Comparison of ENCODE assay signal across 24 cellular contexts in genomic region chr17:15181816-15182215, GRCh38.
A peak's percentile ranks its signal among the peaks of the same experiment; 100 is the strongest.
DNase-seq lines count a peak whose midpoint lies in the region; ATAC-seq, FAIRE-seq and TF ChIP-seq lines count a peak whose summit lies in the region.
"Had no signal": no experiment of that assay in that cellular context is flagged by ENCODE, and none has a peak within 500 bp of the region (broad histone marks: within the 10 kb centered on the region; RNA-seq: fewer than 3 reads in every experiment).

No MANE protein-coding gene starts in this region.

- no peak overlapping the region for H4K12ac ChIP-seq in trophoblast cell (ENCODE audit: low read depth, low read length)

- H3K56ac ChIP-seq in mesendoderm (ENCODE audit: low read length) = no peak overlapping the region

- H3K79me1 ChIP-seq in mesendoderm (ENCODE audit: low read length) (no peaks in the 10 kb centered on the region), trophoblast cell (ENCODE audit: low read length) (peaks cover 2% of the 10 kb centered on the region)

- TF ChIP-seq POLR2A in K562 (conservative IDR thresholded peaks at IDR 0.05) = no peak

- H4K20me1 ChIP-seq in K562 (replicated peaks; ENCODE audit: control insufficient read depth, insufficient read depth, low read length) = no peaks in the 10 kb centered on the region
- H4K20me1 ChIP-seq: BLaER1 had no signal

- H3K79me2 ChIP-seq in K562 (ENCODE audit: control insufficient read depth, insufficient read depth, low read length) (no peaks in the 10 kb centered on the region), mesendoderm (ENCODE audit: control insufficient read depth, insufficient read depth, low read length) (no peaks in the 10 kb centered on the region), trophoblast cell (ENCODE audit: control insufficient read depth, insufficient read depth, low read length, poor library complexity) (no peaks in the 10 kb centered on the region)

- H2AFZ ChIP-seq in K562 (ENCODE audit: low read depth, low read length) = peak overlapping the region; percentile 32; the same call in 1 of the 2 replicates
- no peak overlapping the region for H2AFZ ChIP-seq in trophoblast cell (ENCODE audit: insufficient read depth, low read length, poor library complexity)

- H3K18ac ChIP-seq in mesendoderm (ENCODE audit: low read length) = no peak overlapping the region
- H3K18ac ChIP-seq in trophoblast cell (ENCODE audit: low read length) = no peak overlapping the region

- WGBS in K562 (ENCODE audit: insufficient coverage, low coverage, missing lambda C conversion rate) = 74% methylated on average over 4 of the region's 6 CpGs
- no CpG with 5 or more reads among the region's 6 CpGs for WGBS in mesendoderm (ENCODE audit: extremely low coverage, insufficient coverage, low lambda C conversion rate)
- WGBS in trophoblast cell (ENCODE audit: extremely low coverage, insufficient coverage, insufficient read length) = no CpG with 5 or more reads among the region's 6 CpGs

- H3K14ac ChIP-seq in trophoblast cell (ENCODE audit: low read length) = no peak overlapping the region

- H3K4me2 ChIP-seq in K562 (ENCODE audit: insufficient read depth, low read length) (no peak overlapping the region), mesendoderm (ENCODE audit: low read length) (no peak overlapping the region), trophoblast cell (ENCODE audit: low read length) (no peak overlapping the region)
- H3K4me2 ChIP-seq: BLaER1 had no signal

- no peak for TF ChIP-seq RAD21 in K562 (CRISPR knock-in tag; conservative IDR thresholded peaks at IDR 0.05 in 1 of 2, IDR thresholded peaks at IDR 0.05 in 1 of 2)

- POLR2A ChIA-PET in K562 (lab: Yijun Ruan, JAX) = no interaction called here

- no peak overlapping the region for H3K4ac ChIP-seq in mesendoderm (ENCODE audit: low read depth, low read length)
- no peak overlapping the region for H3K4ac ChIP-seq in trophoblast cell (ENCODE audit: low read depth, low read length)

- in situ Hi-C loops in K562 (cut with MboI) = no loop called here

- H4K8ac ChIP-seq in mesendoderm (ENCODE audit: low read depth, low read length) = no peak overlapping the region
- H4K8ac ChIP-seq in trophoblast cell (ENCODE audit: low read depth, low read length) = peak overlapping the region; percentile 25

- H3K23ac ChIP-seq in mesendoderm (ENCODE audit: low read length) (no peak overlapping the region), trophoblast cell (ENCODE audit: low read length) (no peak overlapping the region)

- CTCF ChIA-PET in K562 (lab: Yijun Ruan, JAX; ENCODE audit: low intra/inter-chr PET ratio) = no interaction called here

- no peak overlapping the region for H2BK120ac ChIP-seq in mesendoderm (ENCODE audit: low read depth, low read length)
- no peak overlapping the region for H2BK120ac ChIP-seq in trophoblast cell (ENCODE audit: insufficient read depth, low read length, poor library complexity)

- BruUV-seq in K562 (replicated peaks; lab: Mats Ljungman, UMichigan) = no TSS peak

- intact Hi-C loops in K562 (cut with micrococcal nuclease) = no loop called here

- no peak overlapping the region for H4K91ac ChIP-seq in trophoblast cell (ENCODE audit: low read depth, low read length)

- H3K27ac ChIP-seq in K562 (ENCODE audit: extremely low read depth, low read depth, low read length) (no peak overlapping the region), mesendoderm (ENCODE audit: low read depth, low read length) (no peak overlapping the region), trophoblast cell (ENCODE audit: low read depth, low read length) (peak overlapping the region; percentile 20)
- H3K27ac ChIP-seq: 22Rv1, BLaER1, C4-2B had no signal

- no peaks in the 10 kb centered on the region for H3K27me3 ChIP-seq in K562 (ENCODE audit: control insufficient read depth in 2 of 2, insufficient read depth in 2 of 2, low read length in 2 of 2)
- no peaks in the 10 kb centered on the region for H3K27me3 ChIP-seq in mesendoderm (ENCODE audit: insufficient read depth, low read length, poor library complexity)
- H3K27me3 ChIP-seq in trophoblast cell (ENCODE audit: insufficient read depth, low read length) = no peaks in the 10 kb centered on the region
- H3K27me3 ChIP-seq: BLaER1 had no signal

- no peak overlapping the region for H2BK5ac ChIP-seq in mesendoderm (ENCODE audit: low read length)
- H2BK5ac ChIP-seq in trophoblast cell (ENCODE audit: low read depth, low read length, poor library complexity) = no peak overlapping the region

- no peak overlapping the region for H2BK12ac ChIP-seq in trophoblast cell (ENCODE audit: low read length)

- DNase-seq in ELF-1 (ENCODE audit: low read depth, low spot score) (peak; percentile 79), K562 (ENCODE audit: extremely low read depth in 1 of 4, low spot score in 3 of 4) (no peak), mesendoderm (peak; percentile 79), trophoblast cell (no peak), foreskin fibroblast (no peak)
- DNase-seq in effector CD8-positive, alpha-beta T cell (lab: John Stamatoyannopoulos, UW) = no peak
- DNase-seq: Caco-2; CD4-positive, CD25-positive, alpha-beta regulatory T cell; CD8-positive, alpha-beta T cell; DMS 273 treated with DMSO at 0.1 percent for 48 hours; DMS79; EL; GF-D8; GOT3; HCEC 1CT had no signal

- H3K9me3 ChIP-seq in K562 (replicated peaks; ENCODE audit: control insufficient read depth, insufficient read depth, low read depth, low read length) (no peaks in the 10 kb centered on the region), trophoblast cell (ENCODE audit: insufficient read depth, low read depth, low read length) (no peaks in the 10 kb centered on the region)
- H3K9me3 ChIP-seq: BLaER1, Caco-2 had no signal

- TF ChIP-seq EP300 in K562 (IDR thresholded peaks at IDR 0.05; ENCODE audit: low read length) = no peak

- H2BK15ac ChIP-seq in mesendoderm (replicated peaks; ENCODE audit: low read depth) = no peak overlapping the region

- TF ChIP-seq CTCF in K562 (IDR thresholded peaks at IDR 0.05 in 2 of 3, conservative IDR thresholded peaks at IDR 0.05 in 1 of 3; ENCODE audit: insufficient read depth in 2 of 3, low read depth in 1 of 3, low read length in 3 of 3) (no peak), foreskin fibroblast (IDR thresholded peaks at IDR 0.05; ENCODE audit: low read depth, low read length) (no peak)

- ATAC-seq in K562 (no peak), GM21825 (IDR thresholded peaks at IDR 0.05; ENCODE audit: unreplicated experiment) (no peak)
- ATAC-seq: CD8-positive, alpha-beta T cell had no signal

- no peaks in the 10 kb centered on the region for H3K36me3 ChIP-seq in K562 (ENCODE audit: control insufficient read depth, insufficient read depth, low read length)
- H3K36me3 ChIP-seq in mesendoderm (ENCODE audit: control insufficient read depth, insufficient read depth, low read length) = no peaks in the 10 kb centered on the region
- H3K36me3 ChIP-seq in trophoblast cell (ENCODE audit: control insufficient read depth in 1 of 2, insufficient read depth in 2 of 2, low read length in 2 of 2) = no peaks in the 10 kb centered on the region
- H3K36me3 ChIP-seq: BLaER1 had no signal

- no peaks in the 10 kb centered on the region for H3K9me1 ChIP-seq in K562 (ENCODE audit: control insufficient read depth, insufficient read depth, low read length)

- no peak overlapping the region for H2AK5ac ChIP-seq in mesendoderm (ENCODE audit: low read length)
- H2AK5ac ChIP-seq in trophoblast cell (ENCODE audit: low read length) = no peak overlapping the region

- no peak overlapping the region for H3K9ac ChIP-seq in K562 (ENCODE audit: insufficient read depth in 1 of 2, low read depth in 2 of 2, low read length in 2 of 2)
- H3K9ac ChIP-seq in mesendoderm (ENCODE audit: low read length) = no peak overlapping the region
- no peak overlapping the region for H3K9ac ChIP-seq in trophoblast cell (ENCODE audit: low read length)
- H3K9ac ChIP-seq: BLaER1 had no signal

- H3K4me3 ChIP-seq in K562 (no peak overlapping the region), mesendoderm (ENCODE audit: low read length) (no peak overlapping the region), trophoblast cell (ENCODE audit: low read depth, low read length) (no peak overlapping the region), foreskin fibroblast (ENCODE audit: low read depth in 1 of 2, low read length in 2 of 2) (no peak overlapping the region)
- H3K4me3 ChIP-seq: BLaER1 had no signal

- FAIRE-seq in K562 (lab: Jason Lieb, UNC) = no peak
- FAIRE-seq: A204.1, D721Med, GM12891, GM18507, H54 had no signal

- no peak overlapping the region for H4K5ac ChIP-seq in mesendoderm (ENCODE audit: low read length)

- H3K4me1 ChIP-seq in K562 (replicated peaks in 1 of 2; ENCODE audit: control insufficient read depth in 2 of 2, insufficient read depth in 2 of 2, low read length in 2 of 2) (peaks cover 5 to 26% of the 10 kb centered on the region in 2 experiments; a peak in 4 of 5 replicates), mesendoderm (ENCODE audit: control insufficient read depth, low read depth, low read length) (peaks cover 2% of the 10 kb centered on the region), trophoblast cell (ENCODE audit: control insufficient read depth in 1 of 2, insufficient read depth in 2 of 2, low read length in 2 of 2) (peaks cover 3 to 9% of the 10 kb centered on the region in 2 experiments)
- H3K4me1 ChIP-seq: Caco-2 had no signal

TF ChIP-seq in K562, 482 proteins besides CTCF, POLR2A, EP300 and RAD21 (continues in another document):
- no peak for TF ChIP-seq TEAD1 (CRISPR knock-in tag; IDR thresholded peaks at IDR 0.05)
- TF ChIP-seq GABPB2 (CRISPR knock-in tag; conservative IDR thresholded peaks at IDR 0.05) = no peak
- no peak for TF ChIP-seq MAZ (CRISPR knock-in tag; conservative IDR thresholded peaks at IDR 0.05 in 1 of 2, IDR thresholded peaks at IDR 0.05 in 1 of 2)
- no peak for TF ChIP-seq BCOR (IDR thresholded peaks at IDR 0.05)
- no peak for TF ChIP-seq DMBX1 (CRISPR knock-in tag; IDR thresholded peaks at IDR 0.05; ENCODE audit: borderline replicate concordance)
- no peak for TF ChIP-seq CBFA2T3 (IDR thresholded peaks at IDR 0.05)
- no peak for TF ChIP-seq HDGF (IDR thresholded peaks at IDR 0.05)
- TF ChIP-seq GTF2B (IDR thresholded peaks at IDR 0.05; ENCODE audit: extremely low read depth, insufficient read length) = no peak
- no peak for TF ChIP-seq ELF1 (tag; IDR thresholded peaks at IDR 0.05)

Comparison
In these comparisons a context has a peak if more than half of its experiments do, and no peak if none do; other contexts are left out.
1. DNase-seq: peak in ELF-1 (single experiment) and mesendoderm (single experiment); none in K562 (0 of 4), trophoblast cell (0 of 2), effector CD8-positive, alpha-beta T cell (single experiment) and foreskin fibroblast (0 of 2).